In genomic region chr16:897200-897543, GRCh38 we compare ENCODE assay signal across 20 cellular contexts.
DNase-seq lines count a peak whose midpoint lies in the region; ATAC-seq and TF ChIP-seq lines count a peak whose summit lies in the region.
"Had no signal": no experiment of that assay in that cellular context is flagged by ENCODE, and none has a peak within 500 bp of the region (broad histone marks: within the 10 kb centered on the region; RNA-seq: fewer than 3 reads in every experiment).

No MANE protein-coding gene starts in this region.

- H3K27me3 Mint-ChIP-seq in activated CD4-positive, alpha-beta T cell treated with anti-CD3 and anti-CD28 coated beads, Interleukin-2, amount 10 ng/mL, durations not matched to agents 7 days and 5 days = no peaks in the 10 kb centered on the region
- no peaks in the 10 kb centered on the region for H3K27me3 Mint-ChIP-seq in brain
- H3K27me3 Mint-ChIP-seq: IgD-negative memory B cell had no signal

- peak overlapping the region; percentile 44 for H3K27ac Mint-ChIP-seq in activated CD4-positive, alpha-beta T cell treated with anti-CD3 and anti-CD28 coated beads, Interleukin-2, amount 10 ng/mL, durations not matched to agents 7 days and 5 days
- peak overlapping the region in 4 of 5 experiments; percentile 58 to 91 (median 76) for H3K27ac Mint-ChIP-seq in brain

- H3K4me1 Mint-ChIP-seq in activated CD4-positive, alpha-beta T cell treated with anti-CD3 and anti-CD28 coated beads, Interleukin-2, amount 10 ng/mL, durations not matched to agents 7 days and 5 days = no peaks in the 10 kb centered on the region
- peaks cover 17% of the 10 kb centered on the region for H3K4me1 Mint-ChIP-seq in brain

- no peaks in the 10 kb centered on the region for H3K9me3 Mint-ChIP-seq in activated CD4-positive, alpha-beta T cell treated with anti-CD3 and anti-CD28 coated beads, Interleukin-2, amount 10 ng/mL, durations not matched to agents 7 days and 5 days
- H3K9me3 Mint-ChIP-seq in brain = no peaks in the 10 kb centered on the region
- H3K9me3 Mint-ChIP-seq: IgD-negative memory B cell had no signal

- H3K36me3 Mint-ChIP-seq in activated CD4-positive, alpha-beta T cell treated with anti-CD3 and anti-CD28 coated beads, Interleukin-2, amount 10 ng/mL, durations not matched to agents 7 days and 5 days (ENCODE audit: low read depth) = no peaks in the 10 kb centered on the region
- peaks cover 11% of the 10 kb centered on the region for H3K36me3 Mint-ChIP-seq in brain
- H3K36me3 Mint-ChIP-seq: IgD-negative memory B cell had no signal

- POLR2A ChIA-PET in activated CD4-positive, alpha-beta T cell treated with anti-CD3 and anti-CD28 coated beads, Interleukin-2, amount 10 ng/mL, durations not matched to agents 7 days and 5 days (lab: Charles Lee) = no interaction called here

- no peak for DNase-seq in activated CD4-positive, alpha-beta T cell treated with anti-CD3 and anti-CD28 coated beads, Interleukin-2, amount 10 ng/mL, durations not matched to agents 7 days and 5 days
- DNase-seq in activated CD4-positive, alpha-beta T cell treated with anti-CD3 and anti-CD28 coated beads for 48 hours = no peak
- DNase-seq in NCI-H1436 (lab: John Stamatoyannopoulos, UW) (no peak), SKM-1 (lab: John Stamatoyannopoulos, UW; ENCODE audit: unreplicated experiment) (no peak), NCI-H524 (lab: John Stamatoyannopoulos, UW) (no peak)
- DNase-seq: AML-193, DND-41, HCEC 1CT, NCI-H1105 treated with DMSO at 0.1 percent for 48 hours, NCI-H1694 treated with DMSO at 0.1 percent for 48 hours, NCI-H510A, NCI-H774, PC-3, RPMI8226, SHP77 treated with DMSO at 0.1 percent for 48 hours had no signal

- H3K4me3 Mint-ChIP-seq in activated CD4-positive, alpha-beta T cell treated with anti-CD3 and anti-CD28 coated beads, Interleukin-2, amount 10 ng/mL, durations not matched to agents 7 days and 5 days = no peak overlapping the region
- no peak overlapping the region for H3K4me3 Mint-ChIP-seq in brain
- H3K4me3 Mint-ChIP-seq: IgD-negative memory B cell had no signal

- peak overlapping the region; percentile 98 for H3K27ac ChIP-seq in layer of hippocampus (ENCODE audit: low read depth, low read length)
- H3K27ac ChIP-seq: 22Rv1 had no signal

- H3K27me3 ChIP-seq in layer of hippocampus (ENCODE audit: control insufficient read depth, insufficient read depth, low read length) = no peaks in the 10 kb centered on the region

- TF ChIP-seq CTCF in brain (conservative IDR thresholded peaks at IDR 0.05) = no peak

- ATAC-seq in HG02852 (IDR thresholded peaks at IDR 0.05; ENCODE audit: unreplicated experiment) = no peak
- ATAC-seq: PC-3 had no signal

- CTCF ChIA-PET in activated CD4-positive, alpha-beta T cell treated with anti-CD3 and anti-CD28 coated beads, Interleukin-2, amount 10 ng/mL, durations not matched to agents 7 days and 5 days (lab: Charles Lee) = no interaction called here
